2 cellular contexts compared by ENCODE assay signal in the genomic region with DNA sequence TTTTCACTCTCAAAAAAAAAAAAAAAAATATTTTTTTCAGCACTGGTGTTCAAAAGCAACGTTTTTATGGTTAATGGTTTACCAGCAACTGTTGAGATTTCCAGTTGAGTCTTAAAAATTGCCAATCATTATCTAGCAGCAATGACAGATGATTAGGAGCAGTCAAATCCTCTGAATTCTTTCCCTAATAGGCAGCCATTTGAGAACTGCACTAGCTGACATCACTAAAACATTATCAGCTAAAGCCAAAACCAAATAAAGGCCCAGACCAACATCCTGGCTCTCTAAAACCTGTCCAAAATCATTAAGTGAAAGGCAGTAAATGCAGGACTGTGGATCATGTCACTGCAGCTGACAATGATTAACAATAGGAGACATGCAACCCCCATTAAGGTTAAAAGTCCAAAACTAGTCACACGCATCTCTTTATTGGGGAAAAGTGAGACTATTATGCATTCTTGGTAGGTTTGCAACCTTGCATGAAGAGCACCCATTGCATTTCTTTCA.
TF ChIP-seq lines count a peak whose summit lies in the region.

No MANE protein-coding gene starts in this region.

TF ChIP-seq in GM12878, 131 proteins besides CTCF, POLR2A, EP300 and RAD21:
- TF ChIP-seq DPF2 (IDR thresholded peaks at IDR 0.05) = no peak
- TF ChIP-seq POLR2AphosphoS5 (IDR thresholded peaks at IDR 0.05; ENCODE audit: low read length) = 0 out of 2 replicates have a peak, but pooled peaks have one; percentile 14
- TF ChIP-seq TAF1 (IDR thresholded peaks at IDR 0.05; ENCODE audit: borderline replicate concordance, low read depth, low read length) = no peak

TF ChIP-seq in HepG2, 621 proteins besides CTCF, POLR2A, EP300 and RAD21 (continues in another document):
- TF ChIP-seq, protein P1, sequence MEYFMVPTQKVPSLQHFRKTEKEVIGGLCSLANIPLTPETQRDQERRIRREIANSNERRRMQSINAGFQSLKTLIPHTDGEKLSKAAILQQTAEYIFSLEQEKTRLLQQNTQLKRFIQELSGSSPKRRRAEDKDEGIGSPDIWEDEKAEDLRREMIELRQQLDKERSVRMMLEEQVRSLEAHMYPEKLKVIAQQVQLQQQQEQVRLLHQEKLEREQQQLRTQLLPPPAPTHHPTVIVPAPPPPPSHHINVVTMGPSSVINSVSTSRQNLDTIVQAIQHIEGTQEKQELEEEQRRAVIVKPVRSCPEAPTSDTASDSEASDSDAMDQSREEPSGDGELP (IDR thresholded peaks at IDR 0.05; ENCODE audit: borderline replicate concordance, low read depth) = peak; percentile 50; the same call in 1 of the 2 replicates
- TF ChIP-seq GFI1 (CRISPR knock-in tag; IDR thresholded peaks at IDR 0.05; ENCODE audit: borderline replicate concordance) = peak; percentile 85
- no peak for TF ChIP-seq MXI1 (IDR thresholded peaks at IDR 0.05; ENCODE audit: borderline replicate concordance, low read depth, low read length)
- no peak for TF ChIP-seq HMGA1 (CRISPR knock-in tag; conservative IDR thresholded peaks at IDR 0.05)
- TF ChIP-seq SOX13 (IDR thresholded peaks at IDR 0.05) = no peak
- peak in 1 of 2 experiments; percentile 81; a peak in 2 of 4 replicates for TF ChIP-seq SOX13 (CRISPR knock-in tag; conservative IDR thresholded peaks at IDR 0.05 in 1 of 2, IDR thresholded peaks at IDR 0.05 in 1 of 2)
- TF ChIP-seq SOX5 (CRISPR knock-in tag; IDR thresholded peaks at IDR 0.05; ENCODE audit: borderline replicate concordance) = peak; percentile 74
- TF ChIP-seq ARID2 (CRISPR knock-in tag; IDR thresholded peaks at IDR 0.05; ENCODE audit: borderline replicate concordance) = no peak
- TF ChIP-seq SOX6 (IDR thresholded peaks at IDR 0.05) = no peak
- TF ChIP-seq SOX6 (CRISPR knock-in tag; IDR thresholded peaks at IDR 0.05) = peak; percentile 85
- TF ChIP-seq TARDBP (CRISPR knock-in tag; IDR thresholded peaks at IDR 0.05) = 0 out of 2 replicates have a peak, but pooled peaks have one; percentile 24
- TF ChIP-seq, protein P2, sequence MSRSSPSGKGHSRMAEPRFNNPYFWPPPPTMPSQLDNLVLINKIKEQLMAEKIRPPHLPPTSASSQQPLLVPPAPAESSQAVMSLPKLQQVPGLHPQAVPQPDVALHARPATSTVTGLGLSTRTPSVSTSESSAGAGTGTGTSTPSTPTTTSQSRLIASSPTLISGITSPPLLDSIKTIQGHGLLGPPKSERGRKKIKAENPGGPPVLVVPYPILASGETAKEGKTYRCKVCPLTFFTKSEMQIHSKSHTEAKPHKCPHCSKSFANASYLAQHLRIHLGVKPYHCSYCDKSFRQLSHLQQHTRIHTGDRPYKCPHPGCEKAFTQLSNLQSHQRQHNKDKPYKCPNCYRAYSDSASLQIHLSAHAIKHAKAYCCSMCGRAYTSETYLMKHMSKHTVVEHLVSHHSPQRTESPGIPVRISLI (CRISPR knock-in tag; IDR thresholded peaks at IDR 0.05; ENCODE audit: borderline replicate concordance) = peak; percentile 56; the same call in 1 of the 2 replicates
- peak; percentile 82 for TF ChIP-seq HNF4A (CRISPR knock-in tag; IDR thresholded peaks at IDR 0.05)
- no peak for TF ChIP-seq LCORL (IDR thresholded peaks at IDR 0.05)
- no peak for TF ChIP-seq LCORL (CRISPR knock-in tag; IDR thresholded peaks at IDR 0.05)
- TF ChIP-seq, protein P3, sequence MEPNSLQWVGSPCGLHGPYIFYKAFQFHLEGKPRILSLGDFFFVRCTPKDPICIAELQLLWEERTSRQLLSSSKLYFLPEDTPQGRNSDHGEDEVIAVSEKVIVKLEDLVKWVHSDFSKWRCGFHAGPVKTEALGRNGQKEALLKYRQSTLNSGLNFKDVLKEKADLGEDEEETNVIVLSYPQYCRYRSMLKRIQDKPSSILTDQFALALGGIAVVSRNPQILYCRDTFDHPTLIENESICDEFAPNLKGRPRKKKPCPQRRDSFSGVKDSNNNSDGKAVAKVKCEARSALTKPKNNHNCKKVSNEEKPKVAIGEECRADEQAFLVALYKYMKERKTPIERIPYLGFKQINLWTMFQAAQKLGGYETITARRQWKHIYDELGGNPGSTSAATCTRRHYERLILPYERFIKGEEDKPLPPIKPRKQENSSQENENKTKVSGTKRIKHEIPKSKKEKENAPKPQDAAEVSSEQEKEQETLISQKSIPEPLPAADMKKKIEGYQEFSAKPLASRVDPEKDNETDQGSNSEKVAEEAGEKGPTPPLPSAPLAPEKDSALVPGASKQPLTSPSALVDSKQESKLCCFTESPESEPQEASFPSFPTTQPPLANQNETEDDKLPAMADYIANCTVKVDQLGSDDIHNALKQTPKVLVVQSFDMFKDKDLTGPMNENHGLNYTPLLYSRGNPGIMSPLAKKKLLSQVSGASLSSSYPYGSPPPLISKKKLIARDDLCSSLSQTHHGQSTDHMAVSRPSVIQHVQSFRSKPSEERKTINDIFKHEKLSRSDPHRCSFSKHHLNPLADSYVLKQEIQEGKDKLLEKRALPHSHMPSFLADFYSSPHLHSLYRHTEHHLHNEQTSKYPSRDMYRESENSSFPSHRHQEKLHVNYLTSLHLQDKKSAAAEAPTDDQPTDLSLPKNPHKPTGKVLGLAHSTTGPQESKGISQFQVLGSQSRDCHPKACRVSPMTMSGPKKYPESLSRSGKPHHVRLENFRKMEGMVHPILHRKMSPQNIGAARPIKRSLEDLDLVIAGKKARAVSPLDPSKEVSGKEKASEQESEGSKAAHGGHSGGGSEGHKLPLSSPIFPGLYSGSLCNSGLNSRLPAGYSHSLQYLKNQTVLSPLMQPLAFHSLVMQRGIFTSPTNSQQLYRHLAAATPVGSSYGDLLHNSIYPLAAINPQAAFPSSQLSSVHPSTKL (CRISPR knock-in tag; IDR thresholded peaks at IDR 0.05) = peak; percentile 39; the same call in 1 of the 2 replicates
- TF ChIP-seq, protein P4, sequence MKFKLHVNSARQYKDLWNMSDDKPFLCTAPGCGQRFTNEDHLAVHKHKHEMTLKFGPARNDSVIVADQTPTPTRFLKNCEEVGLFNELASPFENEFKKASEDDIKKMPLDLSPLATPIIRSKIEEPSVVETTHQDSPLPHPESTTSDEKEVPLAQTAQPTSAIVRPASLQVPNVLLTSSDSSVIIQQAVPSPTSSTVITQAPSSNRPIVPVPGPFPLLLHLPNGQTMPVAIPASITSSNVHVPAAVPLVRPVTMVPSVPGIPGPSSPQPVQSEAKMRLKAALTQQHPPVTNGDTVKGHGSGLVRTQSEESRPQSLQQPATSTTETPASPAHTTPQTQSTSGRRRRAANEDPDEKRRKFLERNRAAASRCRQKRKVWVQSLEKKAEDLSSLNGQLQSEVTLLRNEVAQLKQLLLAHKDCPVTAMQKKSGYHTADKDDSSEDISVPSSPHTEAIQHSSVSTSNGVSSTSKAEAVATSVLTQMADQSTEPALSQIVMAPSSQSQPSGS (CRISPR knock-in tag; IDR thresholded peaks at IDR 0.05) = peak; percentile 32; the same call in 1 of the 2 replicates
- TF ChIP-seq, protein P5, sequence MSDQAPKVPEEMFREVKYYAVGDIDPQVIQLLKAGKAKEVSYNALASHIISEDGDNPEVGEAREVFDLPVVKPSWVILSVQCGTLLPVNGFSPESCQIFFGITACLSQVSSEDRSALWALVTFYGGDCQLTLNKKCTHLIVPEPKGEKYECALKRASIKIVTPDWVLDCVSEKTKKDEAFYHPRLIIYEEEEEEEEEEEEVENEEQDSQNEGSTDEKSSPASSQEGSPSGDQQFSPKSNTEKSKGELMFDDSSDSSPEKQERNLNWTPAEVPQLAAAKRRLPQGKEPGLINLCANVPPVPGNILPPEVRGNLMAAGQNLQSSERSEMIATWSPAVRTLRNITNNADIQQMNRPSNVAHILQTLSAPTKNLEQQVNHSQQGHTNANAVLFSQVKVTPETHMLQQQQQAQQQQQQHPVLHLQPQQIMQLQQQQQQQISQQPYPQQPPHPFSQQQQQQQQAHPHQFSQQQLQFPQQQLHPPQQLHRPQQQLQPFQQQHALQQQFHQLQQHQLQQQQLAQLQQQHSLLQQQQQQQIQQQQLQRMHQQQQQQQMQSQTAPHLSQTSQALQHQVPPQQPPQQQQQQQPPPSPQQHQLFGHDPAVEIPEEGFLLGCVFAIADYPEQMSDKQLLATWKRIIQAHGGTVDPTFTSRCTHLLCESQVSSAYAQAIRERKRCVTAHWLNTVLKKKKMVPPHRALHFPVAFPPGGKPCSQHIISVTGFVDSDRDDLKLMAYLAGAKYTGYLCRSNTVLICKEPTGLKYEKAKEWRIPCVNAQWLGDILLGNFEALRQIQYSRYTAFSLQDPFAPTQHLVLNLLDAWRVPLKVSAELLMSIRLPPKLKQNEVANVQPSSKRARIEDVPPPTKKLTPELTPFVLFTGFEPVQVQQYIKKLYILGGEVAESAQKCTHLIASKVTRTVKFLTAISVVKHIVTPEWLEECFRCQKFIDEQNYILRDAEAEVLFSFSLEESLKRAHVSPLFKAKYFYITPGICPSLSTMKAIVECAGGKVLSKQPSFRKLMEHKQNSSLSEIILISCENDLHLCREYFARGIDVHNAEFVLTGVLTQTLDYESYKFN (CRISPR knock-in tag; conservative IDR thresholded peaks at IDR 0.05) = peak; percentile 79
- TF ChIP-seq SAP130 (CRISPR knock-in tag; IDR thresholded peaks at IDR 0.05; ENCODE audit: low read depth) = peak; percentile 44; the same call in 1 of the 2 replicates
- TF ChIP-seq AGO2 (optimal IDR thresholded peaks at IDR 0.05; ENCODE audit: low read depth, low read length) = no peak
- TF ChIP-seq THAP11 (CRISPR knock-in tag; IDR thresholded peaks at IDR 0.05) = 0 out of 2 replicates have a peak, but pooled peaks have one; percentile 26
- TF ChIP-seq SIX1 (CRISPR knock-in tag; IDR thresholded peaks at IDR 0.05; ENCODE audit: borderline replicate concordance) = 0 out of 2 replicates have a peak, but pooled peaks have one; percentile 16
- TF ChIP-seq FOXA3 (CRISPR knock-in tag; IDR thresholded peaks at IDR 0.05) = no peak; the same call in 1 of the 2 replicates
- TF ChIP-seq, protein P6, sequence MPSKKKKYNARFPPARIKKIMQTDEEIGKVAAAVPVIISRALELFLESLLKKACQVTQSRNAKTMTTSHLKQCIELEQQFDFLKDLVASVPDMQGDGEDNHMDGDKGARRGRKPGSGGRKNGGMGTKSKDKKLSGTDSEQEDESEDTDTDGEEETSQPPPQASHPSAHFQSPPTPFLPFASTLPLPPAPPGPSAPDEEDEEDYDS (CRISPR knock-in tag; IDR thresholded peaks at IDR 0.05) = peak; percentile 20; the same call in 1 of the 2 replicates
- no peak for TF ChIP-seq ZNF75D (CRISPR knock-in tag; IDR thresholded peaks at IDR 0.05; ENCODE audit: borderline replicate concordance)
- TF ChIP-seq HNRNPH1 (optimal IDR thresholded peaks at IDR 0.05; ENCODE audit: low read depth, low read length) = no peak
- TF ChIP-seq, protein P7, sequence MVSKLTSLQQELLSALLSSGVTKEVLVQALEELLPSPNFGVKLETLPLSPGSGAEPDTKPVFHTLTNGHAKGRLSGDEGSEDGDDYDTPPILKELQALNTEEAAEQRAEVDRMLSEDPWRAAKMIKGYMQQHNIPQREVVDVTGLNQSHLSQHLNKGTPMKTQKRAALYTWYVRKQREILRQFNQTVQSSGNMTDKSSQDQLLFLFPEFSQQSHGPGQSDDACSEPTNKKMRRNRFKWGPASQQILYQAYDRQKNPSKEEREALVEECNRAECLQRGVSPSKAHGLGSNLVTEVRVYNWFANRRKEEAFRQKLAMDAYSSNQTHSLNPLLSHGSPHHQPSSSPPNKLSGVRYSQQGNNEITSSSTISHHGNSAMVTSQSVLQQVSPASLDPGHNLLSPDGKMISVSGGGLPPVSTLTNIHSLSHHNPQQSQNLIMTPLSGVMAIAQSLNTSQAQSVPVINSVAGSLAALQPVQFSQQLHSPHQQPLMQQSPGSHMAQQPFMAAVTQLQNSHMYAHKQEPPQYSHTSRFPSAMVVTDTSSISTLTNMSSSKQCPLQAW (CRISPR knock-in tag; IDR thresholded peaks at IDR 0.05) = 0 out of 2 replicates have a peak, but pooled peaks have one; percentile 34
- 0 out of 2 replicates have a peak, but pooled peaks have one; percentile 30 for TF ChIP-seq RARA (CRISPR knock-in tag; IDR thresholded peaks at IDR 0.05)
- no peak for TF ChIP-seq ZBTB7A (CRISPR knock-in tag; IDR thresholded peaks at IDR 0.05)
- TF ChIP-seq CCDC6 (CRISPR knock-in tag; IDR thresholded peaks at IDR 0.05) = 0 out of 2 replicates have a peak, but pooled peaks have one; percentile 0
- peak; percentile 65 for TF ChIP-seq ASH2L (IDR thresholded peaks at IDR 0.05; ENCODE audit: insufficient read length, low read depth, low read length)
- TF ChIP-seq, protein P8, sequence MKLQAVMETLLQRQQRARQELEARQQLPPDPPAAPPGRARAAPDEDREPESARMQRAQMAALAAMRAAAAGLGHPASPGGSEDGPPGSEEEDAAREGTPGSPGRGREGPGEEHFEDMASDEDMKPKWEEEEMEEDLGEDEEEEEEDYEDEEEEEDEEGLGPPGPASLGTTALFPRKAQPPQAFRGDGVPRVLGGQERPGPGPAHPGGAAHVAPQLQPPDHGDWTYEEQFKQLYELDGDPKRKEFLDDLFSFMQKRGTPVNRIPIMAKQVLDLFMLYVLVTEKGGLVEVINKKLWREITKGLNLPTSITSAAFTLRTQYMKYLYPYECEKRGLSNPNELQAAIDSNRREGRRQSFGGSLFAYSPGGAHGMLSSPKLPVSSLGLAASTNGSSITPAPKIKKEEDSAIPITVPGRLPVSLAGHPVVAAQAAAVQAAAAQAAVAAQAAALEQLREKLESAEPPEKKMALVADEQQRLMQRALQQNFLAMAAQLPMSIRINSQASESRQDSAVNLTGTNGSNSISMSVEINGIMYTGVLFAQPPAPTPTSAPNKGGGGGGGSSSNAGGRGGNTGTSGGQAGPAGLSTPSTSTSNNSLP (IDR thresholded peaks at IDR 0.05; ENCODE audit: low read depth, low read length) = peak; percentile 41; the same call in 1 of the 2 replicates
- no peak for TF ChIP-seq REPIN1 (CRISPR knock-in tag; IDR thresholded peaks at IDR 0.05; ENCODE audit: borderline replicate concordance, low read depth)
- 0 out of 2 replicates have a peak, but pooled peaks have one; percentile 28 for TF ChIP-seq RCOR2 (CRISPR knock-in tag; IDR thresholded peaks at IDR 0.05)
- no peak for TF ChIP-seq ZNF589 (CRISPR knock-in tag; conservative IDR thresholded peaks at IDR 0.05)
- TF ChIP-seq FOXP1 (IDR thresholded peaks at IDR 0.05) = no peak
- peak; percentile 19; the same call in 1 of the 2 replicates for TF ChIP-seq FOXP1 (CRISPR knock-in tag; IDR thresholded peaks at IDR 0.05)
- no peak for TF ChIP-seq KDM6A (CRISPR knock-in tag; IDR thresholded peaks at IDR 0.05; ENCODE audit: low read depth)
- no peak for TF ChIP-seq IRF2 (CRISPR knock-in tag; IDR thresholded peaks at IDR 0.05)
- peak; percentile 10; the same call in 1 of the 2 replicates for TF ChIP-seq ZNF816 (CRISPR knock-in tag; IDR thresholded peaks at IDR 0.05; ENCODE audit: borderline replicate concordance)
- TF ChIP-seq, protein P9, sequence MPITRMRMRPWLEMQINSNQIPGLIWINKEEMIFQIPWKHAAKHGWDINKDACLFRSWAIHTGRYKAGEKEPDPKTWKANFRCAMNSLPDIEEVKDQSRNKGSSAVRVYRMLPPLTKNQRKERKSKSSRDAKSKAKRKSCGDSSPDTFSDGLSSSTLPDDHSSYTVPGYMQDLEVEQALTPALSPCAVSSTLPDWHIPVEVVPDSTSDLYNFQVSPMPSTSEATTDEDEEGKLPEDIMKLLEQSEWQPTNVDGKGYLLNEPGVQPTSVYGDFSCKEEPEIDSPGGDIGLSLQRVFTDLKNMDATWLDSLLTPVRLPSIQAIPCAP (CRISPR knock-in tag; IDR thresholded peaks at IDR 0.05; ENCODE audit: low read depth) = no peak
- TF ChIP-seq NCOR1 (IDR thresholded peaks at IDR 0.05; ENCODE audit: borderline replicate concordance, low read length) = peak; percentile 75; the same call in 1 of the 2 replicates
